1 cellular context compared by ENCODE assay signal in the genomic region with DNA sequence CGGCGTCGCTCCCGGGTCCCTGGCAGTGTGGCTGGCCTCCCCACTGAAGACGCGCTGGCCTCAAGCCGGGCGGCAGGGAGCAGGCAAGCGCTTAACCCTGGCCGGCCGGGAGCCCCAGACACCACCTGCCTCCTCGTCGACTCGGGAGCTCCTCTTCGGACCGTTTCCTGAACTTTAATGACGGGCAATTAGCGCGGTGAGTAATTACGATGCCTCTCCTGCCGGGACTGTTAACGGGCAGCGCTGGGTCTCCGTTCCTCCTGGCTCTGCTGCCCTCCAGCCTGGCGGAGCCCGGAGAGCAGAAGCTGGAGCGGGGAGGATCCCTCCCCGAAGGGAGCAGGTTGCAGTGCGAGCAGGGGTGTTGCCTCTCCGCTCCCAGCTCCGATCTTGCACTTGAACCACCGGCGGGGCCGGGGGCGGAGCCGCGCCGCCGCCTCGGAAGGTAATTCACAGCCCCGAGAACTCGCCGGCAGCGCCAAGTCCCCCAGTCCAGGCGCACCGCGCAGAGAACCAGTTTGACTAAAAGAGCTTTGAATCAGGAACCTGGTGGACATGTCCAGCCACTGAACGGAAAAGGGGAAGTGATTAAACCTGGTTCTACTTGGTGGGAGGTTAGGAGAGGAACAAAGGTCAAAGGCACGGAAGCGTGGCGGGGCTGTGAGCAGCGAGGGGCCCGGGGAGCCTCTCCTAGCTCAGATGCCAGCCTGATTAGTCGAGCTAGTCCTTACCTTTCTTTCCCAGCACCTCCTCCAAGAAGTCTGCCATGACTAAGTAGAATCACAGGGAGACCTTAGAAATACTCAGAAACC.
TF ChIP-seq lines count a peak whose summit lies in the region.

No MANE protein-coding gene starts in this region.

TF ChIP-seq in HepG2, 621 proteins besides CTCF, POLR2A, EP300 and RAD21 (continued from another document and continues in another):
- TF ChIP-seq, protein P1, sequence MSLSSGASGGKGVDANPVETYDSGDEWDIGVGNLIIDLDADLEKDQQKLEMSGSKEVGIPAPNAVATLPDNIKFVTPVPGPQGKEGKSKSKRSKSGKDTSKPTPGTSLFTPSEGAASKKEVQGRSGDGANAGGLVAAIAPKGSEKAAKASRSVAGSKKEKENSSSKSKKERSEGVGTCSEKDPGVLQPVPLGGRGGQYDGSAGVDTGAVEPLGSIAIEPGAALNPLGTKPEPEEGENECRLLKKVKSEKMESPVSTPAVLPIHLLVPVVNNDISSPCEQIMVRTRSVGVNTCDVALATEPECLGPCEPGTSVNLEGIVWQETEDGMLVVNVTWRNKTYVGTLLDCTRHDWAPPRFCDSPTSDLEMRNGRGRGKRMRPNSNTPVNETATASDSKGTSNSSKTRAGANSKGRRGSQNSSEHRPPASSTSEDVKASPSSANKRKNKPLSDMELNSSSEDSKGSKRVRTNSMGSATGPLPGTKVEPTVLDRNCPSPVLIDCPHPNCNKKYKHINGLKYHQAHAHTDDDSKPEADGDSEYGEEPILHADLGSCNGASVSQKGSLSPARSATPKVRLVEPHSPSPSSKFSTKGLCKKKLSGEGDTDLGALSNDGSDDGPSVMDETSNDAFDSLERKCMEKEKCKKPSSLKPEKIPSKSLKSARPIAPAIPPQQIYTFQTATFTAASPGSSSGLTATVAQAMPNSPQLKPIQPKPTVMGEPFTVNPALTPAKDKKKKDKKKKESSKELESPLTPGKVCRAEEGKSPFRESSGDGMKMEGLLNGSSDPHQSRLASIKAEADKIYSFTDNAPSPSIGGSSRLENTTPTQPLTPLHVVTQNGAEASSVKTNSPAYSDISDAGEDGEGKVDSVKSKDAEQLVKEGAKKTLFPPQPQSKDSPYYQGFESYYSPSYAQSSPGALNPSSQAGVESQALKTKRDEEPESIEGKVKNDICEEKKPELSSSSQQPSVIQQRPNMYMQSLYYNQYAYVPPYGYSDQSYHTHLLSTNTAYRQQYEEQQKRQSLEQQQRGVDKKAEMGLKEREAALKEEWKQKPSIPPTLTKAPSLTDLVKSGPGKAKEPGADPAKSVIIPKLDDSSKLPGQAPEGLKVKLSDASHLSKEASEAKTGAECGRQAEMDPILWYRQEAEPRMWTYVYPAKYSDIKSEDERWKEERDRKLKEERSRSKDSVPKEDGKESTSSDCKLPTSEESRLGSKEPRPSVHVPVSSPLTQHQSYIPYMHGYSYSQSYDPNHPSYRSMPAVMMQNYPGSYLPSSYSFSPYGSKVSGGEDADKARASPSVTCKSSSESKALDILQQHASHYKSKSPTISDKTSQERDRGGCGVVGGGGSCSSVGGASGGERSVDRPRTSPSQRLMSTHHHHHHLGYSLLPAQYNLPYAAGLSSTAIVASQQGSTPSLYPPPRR (CRISPR knock-in tag; IDR thresholded peaks at IDR 0.05; ENCODE audit: borderline replicate concordance): peak; percentile 40; the same call in 1 of the 2 replicates
- TF ChIP-seq GABPB1 (CRISPR knock-in tag; IDR thresholded peaks at IDR 0.05) (peak; percentile 65), ATAD3A (CRISPR knock-in tag; IDR thresholded peaks at IDR 0.05) (no peak), NFIB (CRISPR knock-in tag; IDR thresholded peaks at IDR 0.05; ENCODE audit: borderline replicate concordance) (no peak), ZFP36L1 (CRISPR knock-in tag; IDR thresholded peaks at IDR 0.05) (no peak), ZNF781 (CRISPR knock-in tag; IDR thresholded peaks at IDR 0.05; ENCODE audit: borderline replicate concordance, not compliant biosample characterization) (no peak), NFKBIZ (CRISPR knock-in tag; IDR thresholded peaks at IDR 0.05) (no peak), TRIM24 (CRISPR knock-in tag; IDR thresholded peaks at IDR 0.05) (no peak), TAF15 (IDR thresholded peaks at IDR 0.05; ENCODE audit: low read depth, low read length, poor library complexity, severe bottlenecking) (no peak), ZNF101 (CRISPR knock-in tag; IDR thresholded peaks at IDR 0.05; ENCODE audit: borderline replicate concordance, low read depth) (no peak), CEBPB (IDR thresholded peaks at IDR 0.05; ENCODE audit: borderline replicate concordance, low read depth, low read length) (no peak), ERF (CRISPR knock-in tag; IDR thresholded peaks at IDR 0.05) (no peak; the same call in 1 of the 2 replicates), ZKSCAN8 (CRISPR knock-in tag; IDR thresholded peaks at IDR 0.05; ENCODE audit: borderline replicate concordance) (no peak), MAFG (CRISPR knock-in tag; IDR thresholded peaks at IDR 0.05) (no peak), ZNF720 (CRISPR knock-in tag; IDR thresholded peaks at IDR 0.05) (no peak), ZNF264 (CRISPR knock-in tag; IDR thresholded peaks at IDR 0.05) (no peak), EHMT2 (IDR thresholded peaks at IDR 0.05; ENCODE audit: borderline replicate concordance, low read depth, low read length) (no peak), FOXM1 (CRISPR knock-in tag; IDR thresholded peaks at IDR 0.05) (no peak), ZNF878 (CRISPR knock-in tag; IDR thresholded peaks at IDR 0.05) (no peak), SMARCC2 (IDR thresholded peaks at IDR 0.05) (no peak), SMYD3 (CRISPR knock-in tag; IDR thresholded peaks at IDR 0.05) (no peak), ZNF510 (CRISPR knock-in tag; IDR thresholded peaks at IDR 0.05; ENCODE audit: low read depth) (no peak), AGO2 (optimal IDR thresholded peaks at IDR 0.05; ENCODE audit: low read depth, low read length) (peak; percentile 54), JARID2 (CRISPR knock-in tag; IDR thresholded peaks at IDR 0.05; ENCODE audit: insufficient replicate concordance) (no peak), NKX3-1 (CRISPR knock-in tag; IDR thresholded peaks at IDR 0.05) (no peak), SALL2 (CRISPR knock-in tag; IDR thresholded peaks at IDR 0.05) (no peak; the same call in 1 of the 2 replicates), ZNF747 (CRISPR knock-in tag; IDR thresholded peaks at IDR 0.05; ENCODE audit: borderline replicate concordance) (no peak; the same call in 1 of the 2 replicates)
- TF ChIP-seq, protein P2, sequence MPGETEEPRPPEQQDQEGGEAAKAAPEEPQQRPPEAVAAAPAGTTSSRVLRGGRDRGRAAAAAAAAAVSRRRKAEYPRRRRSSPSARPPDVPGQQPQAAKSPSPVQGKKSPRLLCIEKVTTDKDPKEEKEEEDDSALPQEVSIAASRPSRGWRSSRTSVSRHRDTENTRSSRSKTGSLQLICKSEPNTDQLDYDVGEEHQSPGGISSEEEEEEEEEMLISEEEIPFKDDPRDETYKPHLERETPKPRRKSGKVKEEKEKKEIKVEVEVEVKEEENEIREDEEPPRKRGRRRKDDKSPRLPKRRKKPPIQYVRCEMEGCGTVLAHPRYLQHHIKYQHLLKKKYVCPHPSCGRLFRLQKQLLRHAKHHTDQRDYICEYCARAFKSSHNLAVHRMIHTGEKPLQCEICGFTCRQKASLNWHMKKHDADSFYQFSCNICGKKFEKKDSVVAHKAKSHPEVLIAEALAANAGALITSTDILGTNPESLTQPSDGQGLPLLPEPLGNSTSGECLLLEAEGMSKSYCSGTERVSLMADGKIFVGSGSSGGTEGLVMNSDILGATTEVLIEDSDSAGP (CRISPR knock-in tag; IDR thresholded peaks at IDR 0.05; ENCODE audit: borderline replicate concordance): no peak; the same call in 1 of the 2 replicates
- TF ChIP-seq, protein P3, sequence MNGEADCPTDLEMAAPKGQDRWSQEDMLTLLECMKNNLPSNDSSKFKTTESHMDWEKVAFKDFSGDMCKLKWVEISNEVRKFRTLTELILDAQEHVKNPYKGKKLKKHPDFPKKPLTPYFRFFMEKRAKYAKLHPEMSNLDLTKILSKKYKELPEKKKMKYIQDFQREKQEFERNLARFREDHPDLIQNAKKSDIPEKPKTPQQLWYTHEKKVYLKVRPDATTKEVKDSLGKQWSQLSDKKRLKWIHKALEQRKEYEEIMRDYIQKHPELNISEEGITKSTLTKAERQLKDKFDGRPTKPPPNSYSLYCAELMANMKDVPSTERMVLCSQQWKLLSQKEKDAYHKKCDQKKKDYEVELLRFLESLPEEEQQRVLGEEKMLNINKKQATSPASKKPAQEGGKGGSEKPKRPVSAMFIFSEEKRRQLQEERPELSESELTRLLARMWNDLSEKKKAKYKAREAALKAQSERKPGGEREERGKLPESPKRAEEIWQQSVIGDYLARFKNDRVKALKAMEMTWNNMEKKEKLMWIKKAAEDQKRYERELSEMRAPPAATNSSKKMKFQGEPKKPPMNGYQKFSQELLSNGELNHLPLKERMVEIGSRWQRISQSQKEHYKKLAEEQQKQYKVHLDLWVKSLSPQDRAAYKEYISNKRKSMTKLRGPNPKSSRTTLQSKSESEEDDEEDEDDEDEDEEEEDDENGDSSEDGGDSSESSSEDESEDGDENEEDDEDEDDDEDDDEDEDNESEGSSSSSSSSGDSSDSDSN (CRISPR knock-in tag; IDR thresholded peaks at IDR 0.05): peak; percentile 93
- TF ChIP-seq, protein P4, sequence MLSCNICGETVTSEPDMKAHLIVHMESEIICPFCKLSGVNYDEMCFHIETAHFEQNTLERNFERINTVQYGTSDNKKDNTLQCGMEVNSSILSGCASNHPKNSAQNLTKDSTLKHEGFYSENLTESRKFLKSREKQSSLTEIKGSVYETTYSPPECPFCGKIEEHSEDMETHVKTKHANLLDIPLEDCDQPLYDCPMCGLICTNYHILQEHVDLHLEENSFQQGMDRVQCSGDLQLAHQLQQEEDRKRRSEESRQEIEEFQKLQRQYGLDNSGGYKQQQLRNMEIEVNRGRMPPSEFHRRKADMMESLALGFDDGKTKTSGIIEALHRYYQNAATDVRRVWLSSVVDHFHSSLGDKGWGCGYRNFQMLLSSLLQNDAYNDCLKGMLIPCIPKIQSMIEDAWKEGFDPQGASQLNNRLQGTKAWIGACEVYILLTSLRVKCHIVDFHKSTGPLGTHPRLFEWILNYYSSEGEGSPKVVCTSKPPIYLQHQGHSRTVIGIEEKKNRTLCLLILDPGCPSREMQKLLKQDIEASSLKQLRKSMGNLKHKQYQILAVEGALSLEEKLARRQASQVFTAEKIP (CRISPR knock-in tag; IDR thresholded peaks at IDR 0.05; ENCODE audit: borderline replicate concordance): no peak
- TF ChIP-seq, protein P5, sequence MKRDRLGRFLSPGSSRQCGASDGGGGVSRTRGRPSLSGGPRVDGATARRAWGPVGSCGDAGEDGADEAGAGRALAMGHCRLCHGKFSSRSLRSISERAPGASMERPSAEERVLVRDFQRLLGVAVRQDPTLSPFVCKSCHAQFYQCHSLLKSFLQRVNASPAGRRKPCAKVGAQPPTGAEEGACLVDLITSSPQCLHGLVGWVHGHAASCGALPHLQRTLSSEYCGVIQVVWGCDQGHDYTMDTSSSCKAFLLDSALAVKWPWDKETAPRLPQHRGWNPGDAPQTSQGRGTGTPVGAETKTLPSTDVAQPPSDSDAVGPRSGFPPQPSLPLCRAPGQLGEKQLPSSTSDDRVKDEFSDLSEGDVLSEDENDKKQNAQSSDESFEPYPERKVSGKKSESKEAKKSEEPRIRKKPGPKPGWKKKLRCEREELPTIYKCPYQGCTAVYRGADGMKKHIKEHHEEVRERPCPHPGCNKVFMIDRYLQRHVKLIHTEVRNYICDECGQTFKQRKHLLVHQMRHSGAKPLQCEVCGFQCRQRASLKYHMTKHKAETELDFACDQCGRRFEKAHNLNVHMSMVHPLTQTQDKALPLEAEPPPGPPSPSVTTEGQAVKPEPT (CRISPR knock-in tag; IDR thresholded peaks at IDR 0.05; ENCODE audit: low read depth): no peak
- TF ChIP-seq, protein P6, sequence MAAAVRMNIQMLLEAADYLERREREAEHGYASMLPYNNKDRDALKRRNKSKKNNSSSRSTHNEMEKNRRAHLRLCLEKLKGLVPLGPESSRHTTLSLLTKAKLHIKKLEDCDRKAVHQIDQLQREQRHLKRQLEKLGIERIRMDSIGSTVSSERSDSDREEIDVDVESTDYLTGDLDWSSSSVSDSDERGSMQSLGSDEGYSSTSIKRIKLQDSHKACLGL (CRISPR knock-in tag; IDR thresholded peaks at IDR 0.05): peak; percentile 47; the same call in 1 of the 2 replicates
- TF ChIP-seq, protein P7, sequence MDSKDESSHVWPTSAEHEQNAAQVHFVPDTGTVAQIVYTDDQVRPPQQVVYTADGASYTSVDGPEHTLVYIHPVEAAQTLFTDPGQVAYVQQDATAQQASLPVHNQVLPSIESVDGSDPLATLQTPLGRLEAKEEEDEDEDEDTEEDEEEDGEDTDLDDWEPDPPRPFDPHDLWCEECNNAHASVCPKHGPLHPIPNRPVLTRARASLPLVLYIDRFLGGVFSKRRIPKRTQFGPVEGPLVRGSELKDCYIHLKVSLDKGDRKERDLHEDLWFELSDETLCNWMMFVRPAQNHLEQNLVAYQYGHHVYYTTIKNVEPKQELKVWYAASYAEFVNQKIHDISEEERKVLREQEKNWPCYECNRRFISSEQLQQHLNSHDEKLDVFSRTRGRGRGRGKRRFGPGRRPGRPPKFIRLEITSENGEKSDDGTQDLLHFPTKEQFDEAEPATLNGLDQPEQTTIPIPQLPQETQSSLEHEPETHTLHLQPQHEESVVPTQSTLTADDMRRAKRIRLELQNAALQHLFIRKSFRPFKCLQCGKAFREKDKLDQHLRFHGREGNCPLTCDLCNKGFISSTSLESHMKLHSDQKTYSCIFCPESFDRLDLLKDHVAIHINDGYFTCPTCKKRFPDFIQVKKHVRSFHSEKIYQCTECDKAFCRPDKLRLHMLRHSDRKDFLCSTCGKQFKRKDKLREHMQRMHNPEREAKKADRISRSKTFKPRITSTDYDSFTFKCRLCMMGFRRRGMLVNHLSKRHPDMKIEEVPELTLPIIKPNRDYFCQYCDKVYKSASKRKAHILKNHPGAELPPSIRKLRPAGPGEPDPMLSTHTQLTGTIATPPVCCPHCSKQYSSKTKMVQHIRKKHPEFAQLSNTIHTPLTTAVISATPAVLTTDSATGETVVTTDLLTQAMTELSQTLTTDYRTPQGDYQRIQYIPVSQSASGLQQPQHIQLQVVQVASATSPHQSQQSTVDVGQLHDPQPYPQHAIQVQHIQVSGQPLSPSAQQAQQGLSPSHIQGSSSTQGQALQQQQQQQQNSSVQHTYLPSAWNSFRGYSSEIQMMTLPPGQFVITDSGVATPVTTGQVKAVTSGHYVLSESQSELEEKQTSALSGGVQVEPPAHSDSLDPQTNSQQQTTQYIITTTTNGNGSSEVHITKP (CRISPR knock-in tag; IDR thresholded peaks at IDR 0.05; ENCODE audit: low read depth): no peak; the same call in 1 of the 2 replicates
- TF ChIP-seq, protein P8, sequence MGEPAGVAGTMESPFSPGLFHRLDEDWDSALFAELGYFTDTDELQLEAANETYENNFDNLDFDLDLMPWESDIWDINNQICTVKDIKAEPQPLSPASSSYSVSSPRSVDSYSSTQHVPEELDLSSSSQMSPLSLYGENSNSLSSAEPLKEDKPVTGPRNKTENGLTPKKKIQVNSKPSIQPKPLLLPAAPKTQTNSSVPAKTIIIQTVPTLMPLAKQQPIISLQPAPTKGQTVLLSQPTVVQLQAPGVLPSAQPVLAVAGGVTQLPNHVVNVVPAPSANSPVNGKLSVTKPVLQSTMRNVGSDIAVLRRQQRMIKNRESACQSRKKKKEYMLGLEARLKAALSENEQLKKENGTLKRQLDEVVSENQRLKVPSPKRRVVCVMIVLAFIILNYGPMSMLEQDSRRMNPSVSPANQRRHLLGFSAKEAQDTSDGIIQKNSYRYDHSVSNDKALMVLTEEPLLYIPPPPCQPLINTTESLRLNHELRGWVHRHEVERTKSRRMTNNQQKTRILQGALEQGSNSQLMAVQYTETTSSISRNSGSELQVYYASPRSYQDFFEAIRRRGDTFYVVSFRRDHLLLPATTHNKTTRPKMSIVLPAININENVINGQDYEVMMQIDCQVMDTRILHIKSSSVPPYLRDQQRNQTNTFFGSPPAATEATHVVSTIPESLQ (CRISPR knock-in tag; conservative IDR thresholded peaks at IDR 0.05): no peak
- TF ChIP-seq, protein P9, sequence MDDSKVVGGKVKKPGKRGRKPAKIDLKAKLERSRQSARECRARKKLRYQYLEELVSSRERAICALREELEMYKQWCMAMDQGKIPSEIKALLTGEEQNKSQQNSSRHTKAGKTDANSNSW (CRISPR knock-in tag; IDR thresholded peaks at IDR 0.05; ENCODE audit: borderline replicate concordance): no peak
